In the genomic region with DNA sequence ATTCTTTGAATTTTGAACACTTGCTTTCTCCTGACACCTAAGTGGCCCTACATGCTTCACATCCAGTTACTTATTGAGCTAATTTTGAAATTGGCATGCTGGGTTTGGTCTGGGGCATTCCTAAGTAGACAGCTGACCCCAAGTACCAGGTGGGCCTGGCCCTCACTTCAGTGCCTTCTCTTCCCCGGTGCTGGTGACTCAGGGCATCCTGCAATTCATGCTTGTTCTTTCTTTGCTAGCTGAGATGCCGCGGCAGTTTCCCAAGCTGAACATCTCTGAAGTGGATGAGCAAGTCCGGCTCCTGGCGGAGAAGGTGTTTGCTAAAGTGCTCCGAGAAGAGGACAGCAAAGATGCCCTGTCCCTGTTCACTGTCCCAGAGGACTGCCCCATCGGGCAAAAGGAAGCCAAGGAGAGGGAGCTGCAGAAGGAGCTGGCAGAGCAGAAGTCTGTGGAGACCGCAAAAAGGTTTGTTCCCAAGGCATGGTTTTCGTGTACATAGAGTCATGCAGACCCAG, we compare ENCODE assay signal across 1 cellular context.
TF ChIP-seq lines count a peak whose summit lies in the region.

No MANE protein-coding gene starts in this region.

TF ChIP-seq in GM12878, 131 proteins besides CTCF, POLR2A, EP300 and RAD21 (continued from another document):
- TF ChIP-seq, protein P1, sequence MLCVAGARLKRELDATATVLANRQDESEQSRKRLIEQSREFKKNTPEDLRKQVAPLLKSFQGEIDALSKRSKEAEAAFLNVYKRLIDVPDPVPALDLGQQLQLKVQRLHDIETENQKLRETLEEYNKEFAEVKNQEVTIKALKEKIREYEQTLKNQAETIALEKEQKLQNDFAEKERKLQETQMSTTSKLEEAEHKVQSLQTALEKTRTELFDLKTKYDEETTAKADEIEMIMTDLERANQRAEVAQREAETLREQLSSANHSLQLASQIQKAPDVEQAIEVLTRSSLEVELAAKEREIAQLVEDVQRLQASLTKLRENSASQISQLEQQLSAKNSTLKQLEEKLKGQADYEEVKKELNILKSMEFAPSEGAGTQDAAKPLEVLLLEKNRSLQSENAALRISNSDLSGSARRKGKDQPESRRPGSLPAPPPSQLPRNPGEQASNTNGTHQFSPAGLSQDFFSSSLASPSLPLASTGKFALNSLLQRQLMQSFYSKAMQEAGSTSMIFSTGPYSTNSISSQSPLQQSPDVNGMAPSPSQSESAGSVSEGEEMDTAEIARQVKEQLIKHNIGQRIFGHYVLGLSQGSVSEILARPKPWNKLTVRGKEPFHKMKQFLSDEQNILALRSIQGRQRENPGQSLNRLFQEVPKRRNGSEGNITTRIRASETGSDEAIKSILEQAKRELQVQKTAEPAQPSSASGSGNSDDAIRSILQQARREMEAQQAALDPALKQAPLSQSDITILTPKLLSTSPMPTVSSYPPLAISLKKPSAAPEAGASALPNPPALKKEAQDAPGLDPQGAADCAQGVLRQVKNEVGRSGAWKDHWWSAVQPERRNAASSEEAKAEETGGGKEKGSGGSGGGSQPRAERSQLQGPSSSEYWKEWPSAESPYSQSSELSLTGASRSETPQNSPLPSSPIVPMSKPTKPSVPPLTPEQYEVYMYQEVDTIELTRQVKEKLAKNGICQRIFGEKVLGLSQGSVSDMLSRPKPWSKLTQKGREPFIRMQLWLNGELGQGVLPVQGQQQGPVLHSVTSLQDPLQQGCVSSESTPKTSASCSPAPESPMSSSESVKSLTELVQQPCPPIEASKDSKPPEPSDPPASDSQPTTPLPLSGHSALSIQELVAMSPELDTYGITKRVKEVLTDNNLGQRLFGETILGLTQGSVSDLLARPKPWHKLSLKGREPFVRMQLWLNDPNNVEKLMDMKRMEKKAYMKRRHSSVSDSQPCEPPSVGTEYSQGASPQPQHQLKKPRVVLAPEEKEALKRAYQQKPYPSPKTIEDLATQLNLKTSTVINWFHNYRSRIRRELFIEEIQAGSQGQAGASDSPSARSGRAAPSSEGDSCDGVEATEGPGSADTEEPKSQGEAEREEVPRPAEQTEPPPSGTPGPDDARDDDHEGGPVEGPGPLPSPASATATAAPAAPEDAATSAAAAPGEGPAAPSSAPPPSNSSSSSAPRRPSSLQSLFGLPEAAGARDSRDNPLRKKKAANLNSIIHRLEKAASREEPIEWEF (IDR thresholded peaks at IDR 0.05; ENCODE audit: insufficient replicate concordance, low read depth, low read length), result no peak
- no peak for TF ChIP-seq SRF (IDR thresholded peaks at IDR 0.05; ENCODE audit: low read depth in 2 of 2, low read length in 2 of 2)
- TF ChIP-seq LARP7 (IDR thresholded peaks at IDR 0.05), result no peak
- TF ChIP-seq, protein P2, sequence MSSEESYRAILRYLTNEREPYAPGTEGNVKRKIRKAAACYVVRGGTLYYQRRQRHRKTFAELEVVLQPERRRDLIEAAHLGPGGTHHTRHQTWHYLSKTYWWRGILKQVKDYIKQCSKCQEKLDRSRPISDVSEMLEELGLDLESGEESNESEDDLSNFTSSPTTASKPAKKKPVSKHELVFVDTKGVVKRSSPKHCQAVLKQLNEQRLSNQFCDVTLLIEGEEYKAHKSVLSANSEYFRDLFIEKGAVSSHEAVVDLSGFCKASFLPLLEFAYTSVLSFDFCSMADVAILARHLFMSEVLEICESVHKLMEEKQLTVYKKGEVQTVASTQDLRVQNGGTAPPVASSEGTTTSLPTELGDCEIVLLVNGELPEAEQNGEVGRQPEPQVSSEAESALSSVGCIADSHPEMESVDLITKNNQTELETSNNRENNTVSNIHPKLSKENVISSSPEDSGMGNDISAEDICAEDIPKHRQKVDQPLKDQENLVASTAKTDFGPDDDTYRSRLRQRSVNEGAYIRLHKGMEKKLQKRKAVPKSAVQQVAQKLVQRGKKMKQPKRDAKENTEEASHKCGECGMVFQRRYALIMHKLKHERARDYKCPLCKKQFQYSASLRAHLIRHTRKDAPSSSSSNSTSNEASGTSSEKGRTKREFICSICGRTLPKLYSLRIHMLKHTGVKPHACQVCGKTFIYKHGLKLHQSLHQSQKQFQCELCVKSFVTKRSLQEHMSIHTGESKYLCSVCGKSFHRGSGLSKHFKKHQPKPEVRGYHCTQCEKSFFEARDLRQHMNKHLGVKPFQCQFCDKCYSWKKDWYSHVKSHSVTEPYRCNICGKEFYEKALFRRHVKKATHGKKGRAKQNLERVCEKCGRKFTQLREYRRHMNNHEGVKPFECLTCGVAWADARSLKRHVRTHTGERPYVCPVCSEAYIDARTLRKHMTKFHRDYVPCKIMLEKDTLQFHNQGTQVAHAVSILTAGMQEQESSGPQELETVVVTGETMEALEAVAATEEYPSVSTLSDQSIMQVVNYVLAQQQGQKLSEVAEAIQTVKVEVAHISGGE (CRISPR knock-in tag; IDR thresholded peaks at IDR 0.05), result no peak
- TF ChIP-seq, protein P3, sequence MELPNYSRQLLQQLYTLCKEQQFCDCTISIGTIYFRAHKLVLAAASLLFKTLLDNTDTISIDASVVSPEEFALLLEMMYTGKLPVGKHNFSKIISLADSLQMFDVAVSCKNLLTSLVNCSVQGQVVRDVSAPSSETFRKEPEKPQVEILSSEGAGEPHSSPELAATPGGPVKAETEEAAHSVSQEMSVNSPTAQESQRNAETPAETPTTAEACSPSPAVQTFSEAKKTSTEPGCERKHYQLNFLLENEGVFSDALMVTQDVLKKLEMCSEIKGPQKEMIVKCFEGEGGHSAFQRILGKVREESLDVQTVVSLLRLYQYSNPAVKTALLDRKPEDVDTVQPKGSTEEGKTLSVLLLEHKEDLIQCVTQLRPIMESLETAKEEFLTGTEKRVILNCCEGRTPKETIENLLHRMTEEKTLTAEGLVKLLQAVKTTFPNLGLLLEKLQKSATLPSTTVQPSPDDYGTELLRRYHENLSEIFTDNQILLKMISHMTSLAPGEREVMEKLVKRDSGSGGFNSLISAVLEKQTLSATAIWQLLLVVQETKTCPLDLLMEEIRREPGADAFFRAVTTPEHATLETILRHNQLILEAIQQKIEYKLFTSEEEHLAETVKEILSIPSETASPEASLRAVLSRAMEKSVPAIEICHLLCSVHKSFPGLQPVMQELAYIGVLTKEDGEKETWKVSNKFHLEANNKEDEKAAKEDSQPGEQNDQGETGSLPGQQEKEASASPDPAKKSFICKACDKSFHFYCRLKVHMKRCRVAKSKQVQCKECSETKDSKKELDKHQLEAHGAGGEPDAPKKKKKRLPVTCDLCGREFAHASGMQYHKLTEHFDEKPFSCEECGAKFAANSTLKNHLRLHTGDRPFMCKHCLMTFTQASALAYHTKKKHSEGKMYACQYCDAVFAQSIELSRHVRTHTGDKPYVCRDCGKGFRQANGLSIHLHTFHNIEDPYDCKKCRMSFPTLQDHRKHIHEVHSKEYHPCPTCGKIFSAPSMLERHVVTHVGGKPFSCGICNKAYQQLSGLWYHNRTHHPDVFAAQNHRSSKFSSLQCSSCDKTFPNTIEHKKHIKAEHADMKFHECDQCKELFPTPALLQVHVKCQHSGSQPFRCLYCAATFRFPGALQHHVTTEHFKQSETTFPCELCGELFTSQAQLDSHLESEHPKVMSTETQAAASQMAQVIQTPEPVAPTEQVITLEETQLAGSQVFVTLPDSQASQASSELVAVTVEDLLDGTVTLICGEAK (IDR thresholded peaks at IDR 0.05; ENCODE audit: borderline replicate concordance), result no peak
- TF ChIP-seq IKZF1 (conservative IDR thresholded peaks at IDR 0.05), result no peak
- no peak for TF ChIP-seq IKZF2 (IDR thresholded peaks at IDR 0.05)
- no peak for TF ChIP-seq RB1 (IDR thresholded peaks at IDR 0.05; ENCODE audit: borderline replicate concordance)
- TF ChIP-seq SREBF1 (IDR thresholded peaks at IDR 0.05; ENCODE audit: low read length), result no peak
- no peak for TF ChIP-seq NR2C2 (IDR thresholded peaks at IDR 0.05; ENCODE audit: borderline replicate concordance, control insufficient read depth, insufficient read length, low read depth)
- no peak for TF ChIP-seq TARDBP (IDR thresholded peaks at IDR 0.05; ENCODE audit: borderline replicate concordance)
- no peak for TF ChIP-seq MTA2 (IDR thresholded peaks at IDR 0.05; ENCODE audit: low read depth)
- TF ChIP-seq YY1 (IDR thresholded peaks at IDR 0.05; ENCODE audit: low read depth, low read length), result no peak
- TF ChIP-seq, protein P4, sequence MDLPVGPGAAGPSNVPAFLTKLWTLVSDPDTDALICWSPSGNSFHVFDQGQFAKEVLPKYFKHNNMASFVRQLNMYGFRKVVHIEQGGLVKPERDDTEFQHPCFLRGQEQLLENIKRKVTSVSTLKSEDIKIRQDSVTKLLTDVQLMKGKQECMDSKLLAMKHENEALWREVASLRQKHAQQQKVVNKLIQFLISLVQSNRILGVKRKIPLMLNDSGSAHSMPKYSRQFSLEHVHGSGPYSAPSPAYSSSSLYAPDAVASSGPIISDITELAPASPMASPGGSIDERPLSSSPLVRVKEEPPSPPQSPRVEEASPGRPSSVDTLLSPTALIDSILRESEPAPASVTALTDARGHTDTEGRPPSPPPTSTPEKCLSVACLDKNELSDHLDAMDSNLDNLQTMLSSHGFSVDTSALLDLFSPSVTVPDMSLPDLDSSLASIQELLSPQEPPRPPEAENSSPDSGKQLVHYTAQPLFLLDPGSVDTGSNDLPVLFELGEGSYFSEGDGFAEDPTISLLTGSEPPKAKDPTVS (IDR thresholded peaks at IDR 0.05; ENCODE audit: low read depth, low read length), result no peak
- TF ChIP-seq, protein P5, sequence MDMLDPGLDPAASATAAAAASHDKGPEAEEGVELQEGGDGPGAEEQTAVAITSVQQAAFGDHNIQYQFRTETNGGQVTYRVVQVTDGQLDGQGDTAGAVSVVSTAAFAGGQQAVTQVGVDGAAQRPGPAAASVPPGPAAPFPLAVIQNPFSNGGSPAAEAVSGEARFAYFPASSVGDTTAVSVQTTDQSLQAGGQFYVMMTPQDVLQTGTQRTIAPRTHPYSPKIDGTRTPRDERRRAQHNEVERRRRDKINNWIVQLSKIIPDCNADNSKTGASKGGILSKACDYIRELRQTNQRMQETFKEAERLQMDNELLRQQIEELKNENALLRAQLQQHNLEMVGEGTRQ (IDR thresholded peaks at IDR 0.05; ENCODE audit: borderline replicate concordance, low read depth, low read length), result no peak
- no peak for TF ChIP-seq NR2C1 (IDR thresholded peaks at IDR 0.05)
